ENCODE assay signal across 11 cellular contexts in genomic region chr21:35025206-35026152, GRCh38. TPM values are rescaled to one million over a fixed set of nuclear protein-coding genes. Genes with fewer than 3 reads are reported as not detected.
DNase-seq lines count a peak whose midpoint lies in the region; ATAC-seq and TF ChIP-seq lines count a peak whose summit lies in the region.
"Had no signal": no experiment of that assay in that cellular context is flagged by ENCODE, and none has a peak within 500 bp of the region (broad histone marks: within the 10 kb centered on the region; RNA-seq: fewer than 3 reads in every experiment).

No MANE protein-coding gene starts in this region.

- ATAC-seq in activated T-cell treated with anti-CD3 and anti-CD28 coated beads, Interleukin-2, amount 50 U/mL, for 4 hours: no peak
- ATAC-seq in GM18868 (IDR thresholded peaks at IDR 0.05; ENCODE audit: unreplicated experiment): no peak

- TF ChIP-seq POLR2A in Peyer's patch (IDR thresholded peaks at IDR 0.05): no peak
- no peak for TF ChIP-seq POLR2A in adrenal gland (IDR thresholded peaks at IDR 0.05)

- H3K27me3 ChIP-seq in Peyer's patch: no peaks in the 10 kb centered on the region
- H3K27me3 ChIP-seq in thymus (ENCODE audit: control insufficient read depth, insufficient read depth): no peaks in the 10 kb centered on the region
- peaks cover 6% of the 10 kb centered on the region for H3K27me3 ChIP-seq in adrenal gland
- H3K27me3 ChIP-seq: breast epithelium had no signal

- H3K4me3 ChIP-seq in Peyer's patch (peak overlapping the region in 1 of 4 donors; percentile 15), coronary artery (no peak overlapping the region), thymus (ENCODE audit: low read length) (peak overlapping the region; percentile 44), adrenal gland (no peak overlapping the region)

- H3K4me1 ChIP-seq in Peyer's patch: peaks cover 0 to 40% (median 10%) of the 10 kb centered on the region in 4 donors
- peaks cover 79% of the 10 kb centered on the region for H3K4me1 ChIP-seq in thymus (ENCODE audit: control insufficient read depth, insufficient read depth, low read length)
- H3K4me1 ChIP-seq in adrenal gland (replicated peaks in 1 of 2): no peaks in the 10 kb centered on the region
- H3K4me1 ChIP-seq: breast epithelium had no signal

- H3K9me3 ChIP-seq in Peyer's patch: no peaks in the 10 kb centered on the region
- H3K9me3 ChIP-seq in thymus (ENCODE audit: control insufficient read depth): no peaks in the 10 kb centered on the region
- no peaks in the 10 kb centered on the region for H3K9me3 ChIP-seq in adrenal gland (replicated peaks in 1 of 3)
- H3K9me3 ChIP-seq: breast epithelium had no signal

- H3K36me3 Mint-ChIP-seq in activated T-cell treated with anti-CD3 and anti-CD28 coated beads, Interleukin-2, amount 50 U/mL, for 4 hours (ENCODE audit: insufficient read depth): peaks cover 28% of the 10 kb centered on the region

- H3K4me3 Mint-ChIP-seq in activated T-cell treated with anti-CD3 and anti-CD28 coated beads, Interleukin-2, amount 50 U/mL, for 4 hours: peak overlapping the region; percentile 72

- TF ChIP-seq CTCF in Peyer's patch (IDR thresholded peaks at IDR 0.05): no peak
- no peak for TF ChIP-seq CTCF in coronary artery (IDR thresholded peaks at IDR 0.05)
- TF ChIP-seq CTCF in adrenal gland (IDR thresholded peaks at IDR 0.05): no peak

- H3K27me3 Mint-ChIP-seq in activated T-cell treated with anti-CD3 and anti-CD28 coated beads, Interleukin-2, amount 50 U/mL, for 4 hours (ENCODE audit: low read depth): no peaks in the 10 kb centered on the region

- H3K27ac ChIP-seq in Peyer's patch (peak overlapping the region in 3 of 4 donors; percentile 60 to 79 (median 76)), coronary artery (no peak overlapping the region), thymus (ENCODE audit: low read depth) (peak overlapping the region; percentile 86), adrenal gland (no peak overlapping the region)
- H3K27ac ChIP-seq: breast epithelium had no signal

- no peaks in the 10 kb centered on the region for H3K36me3 ChIP-seq in Peyer's patch
- peaks cover 7% of the 10 kb centered on the region for H3K36me3 ChIP-seq in thymus (ENCODE audit: control insufficient read depth, insufficient read depth)
- H3K36me3 ChIP-seq in adrenal gland (replicated peaks in 1 of 2): no peaks in the 10 kb centered on the region
- H3K36me3 ChIP-seq: breast epithelium had no signal

- DNase-seq in activated T-cell treated with anti-CD3 and anti-CD28 coated beads, Interleukin-2, amount 50 U/mL, for 4 hours: no peak
- no peak for DNase-seq in activated T-cell treated with anti-CD3 and anti-CD28 coated beads, Interleukin-2, amount 50 U/mL, for 1 hour
- DNase-seq in Peyer's patch: no peak
- peak; percentile 28 for DNase-seq in coronary artery (ENCODE audit: low spot score)
- DNase-seq in adrenal gland: no peak
- no peak for DNase-seq in NCI-H526 (lab: John Stamatoyannopoulos, UW)
- DNase-seq: activated CD4-positive, alpha-beta T cell treated with anti-CD3 and anti-CD28 coated beads, Interleukin-2, amount 50 U/mL, for 1 hour had no signal

- no peaks in the 10 kb centered on the region for H3K9me3 Mint-ChIP-seq in activated T-cell treated with anti-CD3 and anti-CD28 coated beads, Interleukin-2, amount 50 U/mL, for 4 hours
- H3K9me3 Mint-ChIP-seq: nephron had no signal

- peaks cover 93% of the 10 kb centered on the region for H3K4me1 Mint-ChIP-seq in activated T-cell treated with anti-CD3 and anti-CD28 coated beads, Interleukin-2, amount 50 U/mL, for 4 hours (ENCODE audit: low read depth)

- WGBS in thymus: 60% methylated on average over 12 of the region's 12 CpGs
- 79 to 83% (median 80%) methylated on average over 12 of the region's 12 CpGs for WGBS in adrenal gland, 4 donors

- intact Hi-C loops in adrenal gland (cut with DNase I): no loop called here

RNA-seq across cellular contexts. Expression of gene RUNX1, which starts 23.6 kb away (rescaled TPM):
- 100 to 1,000 TPM in 1 of 3 donors, 10 to 100 TPM in 2; 91.6 to 116 (median 99.9) TPM for total RNA-seq in activated T-cell treated with anti-CD3 and anti-CD28 coated beads, Interleukin-2, amount 50 U/mL, for 4 hours
- total RNA-seq in Peyer's patch: 10 to 100 TPM; 15.1 to 80.9 (median 24.1) TPM
- polyA plus RNA-seq in thymus: 29.6 TPM
- 10 to 100 TPM in 4 of 8 donors, 1 to 10 TPM in 4; 4.0 to 27.2 (median 11.8) TPM for total RNA-seq in adrenal gland
- polyA plus RNA-seq in adrenal gland: 1 to 10 TPM; 2.2 to 5.2 (median 3.9) TPM

Comparison
In these comparisons a context has a peak if more than half of its experiments do, and no peak if none do; other contexts are left out.
1. H3K27ac ChIP-seq: peak in Peyer's patch (3 of 4) and thymus (single experiment); none in coronary artery (0 of 2) and adrenal gland (0 of 5).